ENCODE assay signal across 29 cellular contexts in the genomic region with DNA sequence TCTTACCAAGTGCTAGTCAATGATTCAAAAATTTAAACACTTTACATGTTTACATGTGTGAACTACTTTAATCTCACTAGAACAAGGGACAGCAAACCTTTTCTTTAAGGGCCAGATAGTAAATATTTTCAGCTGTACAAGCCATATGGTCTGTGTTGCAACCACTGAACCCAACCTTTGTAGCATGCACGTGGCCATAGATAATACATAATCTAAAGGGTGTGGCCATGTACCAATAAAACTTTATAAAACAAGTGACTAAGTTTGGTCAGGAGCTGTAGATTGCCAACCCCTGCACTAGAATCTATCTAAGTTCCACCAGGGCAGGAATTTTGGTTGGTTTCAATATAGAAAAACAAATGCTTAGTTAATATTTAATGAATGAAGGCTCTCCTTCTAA.
"Had no signal": no experiment of that assay in that cellular context is flagged by ENCODE, and none has a peak within 500 bp of the region (broad histone marks: within the 10 kb centered on the region; RNA-seq: fewer than 3 reads in every experiment).

No MANE protein-coding gene starts in this region.

- H3K4me3 Mint-ChIP-seq: activated CD4-positive, alpha-beta memory T cell treated with anti-CD3 and anti-CD28 coated beads, Interleukin-2, amount 10 ng/mL, durations not matched to agents 7 days and 5 days; activated naive CD8-positive, alpha-beta T cell treated with anti-CD3 and anti-CD28 coated beads for 36 hours; activated T-cell treated with anti-CD3 and anti-CD28 coated beads, Interleukin-2, amount 50 U/mL, for 72 hours; activated T-helper 17 cell treated with anti-CD3 and anti-CD28 coated beads, Interleukin-2, amount 50 U/mL, for 72 hours had no signal

- H3K27ac Mint-ChIP-seq: activated CD4-positive, alpha-beta memory T cell treated with anti-CD3 and anti-CD28 coated beads, Interleukin-2, amount 10 ng/mL, durations not matched to agents 7 days and 5 days; activated naive CD8-positive, alpha-beta T cell treated with anti-CD3 and anti-CD28 coated beads for 36 hours; activated T-cell treated with anti-CD3 and anti-CD28 coated beads, Interleukin-2, amount 50 U/mL, for 72 hours; activated T-helper 17 cell treated with anti-CD3 and anti-CD28 coated beads, Interleukin-2, amount 50 U/mL, for 72 hours had no signal

- H3K27ac ChIP-seq: brain microvascular endothelial cell, WERI-Rb-1 had no signal

- H3K36me3 Mint-ChIP-seq: activated naive CD8-positive, alpha-beta T cell treated with anti-CD3 and anti-CD28 coated beads for 36 hours had no signal

- DNase-seq: activated CD4-positive, alpha-beta memory T cell treated with anti-CD3 and anti-CD28 coated beads, Interleukin-2, amount 10 ng/mL, durations not matched to agents 7 days and 5 days; activated CD4-positive, alpha-beta T cell treated with anti-CD3 and anti-CD28 coated beads for 1 hour; activated CD4-positive, alpha-beta T cell treated with anti-CD3 and anti-CD28 coated beads for 48 hours; activated CD4-positive, CD25-positive, alpha-beta regulatory T cell; activated effector memory CD4-positive, alpha-beta T cell treated with anti-CD3 and anti-CD28 coated beads, Interleukin-2, amount 50 U/mL, for 16 hours; activated naive CD4-positive, alpha-beta T cell; activated naive CD4-positive, alpha-beta T cell treated with anti-CD3 and anti-CD28 coated beads, Interleukin-2, amount 50 U/mL, for 16 hours; activated naive CD8-positive, alpha-beta T cell treated with anti-CD3 and anti-CD28 coated beads for 36 hours; activated T-cell treated with anti-CD3 and anti-CD28 coated beads, Interleukin-2, amount 50 U/mL, for 1 hour; activated T-cell treated with anti-CD3 and anti-CD28 coated beads, Interleukin-2, amount 50 U/mL, for 72 hours; amniotic stem cell; aorta; brain microvascular endothelial cell; central memory CD4-positive, alpha-beta T cell; NCI-H1105; NCI-H1417 treated with DMSO at 0.1 percent for 48 hours; NCI-H187 treated with DMSO at 0.1 percent for 48 hours; NCI-H2081; NCI-H226; NCI-H446 treated with DMSO at 0.1 percent for 48 hours; NCI-H526; NCI-H748 treated with DMSO at 0.1 percent for 48 hours; NK-92 treated with Interleukin-12 subunit alpha and Interleukin-12 subunit beta, amount 100 ng/mL, for 24 hours; Right ventricle myocardium superior; SW 1271; T-helper 1 cell; T1000; WERI-Rb-1 had no signal

- H3K36me3 ChIP-seq: brain microvascular endothelial cell, WERI-Rb-1 had no signal

- H3K4me1 Mint-ChIP-seq: activated CD4-positive, alpha-beta memory T cell treated with anti-CD3 and anti-CD28 coated beads, Interleukin-2, amount 10 ng/mL, durations not matched to agents 7 days and 5 days; activated naive CD8-positive, alpha-beta T cell treated with anti-CD3 and anti-CD28 coated beads for 36 hours; activated T-helper 17 cell treated with anti-CD3 and anti-CD28 coated beads, Interleukin-2, amount 50 U/mL, for 72 hours had no signal

- H3K27me3 ChIP-seq: brain microvascular endothelial cell had no signal

- ATAC-seq: activated T-cell treated with anti-CD3 and anti-CD28 coated beads, Interleukin-2, amount 50 U/mL, for 72 hours; activated T-helper 17 cell treated with anti-CD3 and anti-CD28 coated beads, Interleukin-2, amount 50 U/mL, for 72 hours had no signal
